In genomic region chr1:246355421-246356230, GRCh38 we compare ENCODE assay signal across 21 cellular contexts.
A peak's percentile ranks its signal among the peaks of the same experiment; 100 is the strongest.
DNase-seq lines count a peak whose midpoint lies in the region; ATAC-seq and TF ChIP-seq lines count a peak whose summit lies in the region.
"Had no signal": no experiment of that assay in that cellular context is flagged by ENCODE, and none has a peak within 500 bp of the region (broad histone marks: within the 10 kb centered on the region; RNA-seq: fewer than 3 reads in every experiment).

No MANE protein-coding gene starts in this region.

- H3K18ac ChIP-seq in H9 (ENCODE audit: insufficient read length, low read depth, low read length), result peak overlapping the region; percentile 34
- peak overlapping the region; percentile 95 for H3K18ac ChIP-seq in trophoblast cell (ENCODE audit: low read length)

- H2BK12ac ChIP-seq in H9 (ENCODE audit: insufficient read length, low read depth, low read length) (no peak overlapping the region), trophoblast cell (ENCODE audit: low read length) (peak overlapping the region; percentile 28)

- H3K27me3 Mint-ChIP-seq in H9 (ENCODE audit: low read depth), result no peaks in the 10 kb centered on the region
- H3K27me3 Mint-ChIP-seq: effector memory CD8-positive, alpha-beta T cell; memory B cell; stimulated activated naive CD8-positive, alpha-beta T cell treated with anti-CD3 and anti-CD28 coated beads, Interleukin-15, Interleukin-2, amounts not matched to agents 100 ng/mL and 50 ng/mL, for 24 hours had no signal

- no CpG with 5 or more reads among the region's 8 CpGs for WGBS in H9 (ENCODE audit: extremely low coverage, insufficient read length, low lambda C conversion rate)
- WGBS in trophoblast cell (ENCODE audit: extremely low coverage, insufficient coverage, insufficient read length), result no CpG with 5 or more reads among the region's 8 CpGs

- no peak overlapping the region for H3K56ac ChIP-seq in H9 (ENCODE audit: insufficient read length, low read depth, low read length)

- H3K9me3 ChIP-seq in H9 (ENCODE audit: control insufficient read depth, low read depth, low read length) (no peaks in the 10 kb centered on the region), trophoblast cell (ENCODE audit: insufficient read depth, low read depth, low read length) (no peaks in the 10 kb centered on the region)
- H3K9me3 ChIP-seq: vagina had no signal

- no peak overlapping the region for H2BK15ac ChIP-seq in H9 (ENCODE audit: low read depth, low read length)

- no peak overlapping the region for H2AK5ac ChIP-seq in H9 (ENCODE audit: insufficient read length, low read length)
- peak overlapping the region; percentile 98 for H2AK5ac ChIP-seq in trophoblast cell (ENCODE audit: low read length)

- H4K5ac ChIP-seq in H9 (ENCODE audit: insufficient read length, low read depth, low read length), result no peak overlapping the region

- peaks cover 27 to 34% of the 10 kb centered on the region in 2 experiments for H3K4me1 Mint-ChIP-seq in H9
- H3K4me1 Mint-ChIP-seq: CD14-positive monocyte had no signal

- H3K9me3 Mint-ChIP-seq in H9, result peaks cover under 1 to 4% of the 10 kb centered on the region in 2 experiments; a peak in 4 of 5 replicates

- H4K91ac ChIP-seq in H9 (ENCODE audit: insufficient read length, low read depth, low read length) (no peak overlapping the region), trophoblast cell (ENCODE audit: low read depth, low read length) (peak overlapping the region; percentile 98)

- H3K79me2 ChIP-seq in H9 (ENCODE audit: insufficient read depth, low read length), result no peaks in the 10 kb centered on the region
- H3K79me2 ChIP-seq in trophoblast cell (ENCODE audit: control insufficient read depth, insufficient read depth, low read length, poor library complexity), result peaks cover 9% of the 10 kb centered on the region

- DNase-seq in H9 (peak; percentile 59), NCI-H82 (lab: John Stamatoyannopoulos, UW) (peak; percentile 72), glomerular visceral epithelial cell (ENCODE audit: extremely low spot score) (peak; percentile 43), trophoblast cell (no peak), ACHN (no peak), ureter (ENCODE audit: low spot score) (no peak)
- DNase-seq: activated CD4-positive, alpha-beta T cell treated with anti-CD3 and anti-CD28 coated beads for 1 hour; activated naive CD4-positive, alpha-beta T cell treated with anti-CD3 and anti-CD28 coated beads, Interleukin-2, amount 50 U/mL, for 16 hours; effector memory CD8-positive, alpha-beta T cell; HCEC 1CT; Karpas-422; NCI-H1694; NCI-H774; small intestine had no signal

- H3K14ac ChIP-seq in H9 (ENCODE audit: insufficient read depth, low read length) (0 out of 2 replicates have a peak overlapping the region, but pooled peaks have one; percentile 67), trophoblast cell (ENCODE audit: low read length) (peak overlapping the region; percentile 96)

- H3K4me2 ChIP-seq in H9 (ENCODE audit: insufficient read depth, insufficient read length, low read length), result no peak overlapping the region
- no peak overlapping the region for H3K4me2 ChIP-seq in trophoblast cell (ENCODE audit: low read length)

- no peak overlapping the region for H2BK20ac ChIP-seq in H9 (ENCODE audit: low read depth, low read length, poor library complexity, severe bottlenecking)

- H2BK120ac ChIP-seq in H9 (ENCODE audit: low read depth, low read length, poor library complexity, severe bottlenecking) (no peak overlapping the region), trophoblast cell (ENCODE audit: insufficient read depth, low read length, poor library complexity) (peak overlapping the region; percentile 96)

- peaks cover under 1 to 6% (median 2%) of the 10 kb centered on the region in 3 experiments; a peak in 3 of 7 replicates for H3K36me3 Mint-ChIP-seq in H9 (ENCODE audit: insufficient read depth in 1 of 3, low read depth in 3 of 3)
- H3K36me3 Mint-ChIP-seq: CD14-positive monocyte had no signal

- H2BK5ac ChIP-seq in H9 (ENCODE audit: insufficient read length, low read length) (no peak overlapping the region), trophoblast cell (ENCODE audit: low read depth, low read length, poor library complexity) (peak overlapping the region; percentile 100)

- H3K27ac Mint-ChIP-seq in H9, result peak overlapping the region; percentile 61 to 81 (median 74); a peak in 6 of 7 replicates
- H3K27ac Mint-ChIP-seq: CD14-positive monocyte; effector memory CD8-positive, alpha-beta T cell; memory B cell; stimulated activated naive CD8-positive, alpha-beta T cell treated with anti-CD3 and anti-CD28 coated beads, Interleukin-15, Interleukin-2, amounts not matched to agents 100 ng/mL and 50 ng/mL, for 24 hours; T-helper 1 cell treated with Interleukin-12 subunit alpha and Interleukin-12 subunit beta and Interleukin-4 antibody, amounts not matched to agents 30 μg/mL and 1 μg/mL, for 36 hours had no signal

- H3K4ac ChIP-seq in H9 (ENCODE audit: low read depth, low read length) (no peak overlapping the region), trophoblast cell (ENCODE audit: low read depth, low read length) (peak overlapping the region; percentile 93)

- H3K27me3 ChIP-seq in H9 (ENCODE audit: insufficient read depth, low read length) (no peaks in the 10 kb centered on the region), trophoblast cell (ENCODE audit: insufficient read depth, low read length) (no peaks in the 10 kb centered on the region)
- H3K27me3 ChIP-seq: foreskin keratinocyte, vagina had no signal

- peak; percentile 51; the same call in 2 of the 3 replicates for TF ChIP-seq CTCF in H9 (conservative IDR thresholded peaks at IDR 0.05)

- H3K4me1 ChIP-seq in H9 (ENCODE audit: insufficient read depth, low read length) (peaks cover 5% of the 10 kb centered on the region; the same call in 1 of the 2 replicates), trophoblast cell (ENCODE audit: control insufficient read depth in 1 of 2, insufficient read depth in 2 of 2, low read length in 2 of 2) (peaks cover 15% of the 10 kb centered on the region in 2 experiments)
- H3K4me1 ChIP-seq: foreskin keratinocyte, vagina had no signal

- H3K23ac ChIP-seq in H9 (ENCODE audit: insufficient read length, low read depth, low read length), result no peak overlapping the region
- no peak overlapping the region for H3K23ac ChIP-seq in trophoblast cell (ENCODE audit: low read length)

- no peak for ATAC-seq in GM19328 (IDR thresholded peaks at IDR 0.05; ENCODE audit: unreplicated experiment)
- ATAC-seq: effector memory CD8-positive, alpha-beta T cell; foreskin keratinocyte had no signal

- in situ Hi-C loops in ACHN (cut with HindIII; ENCODE audit: low pct_ligation_motif_present, low pct_unique_long_range_greater_than_20kb, low sequenced_read_pairs), result no loop called here

- H3K9ac ChIP-seq in H9 (ENCODE audit: extremely low read depth, insufficient read length, low read length) (no peak overlapping the region), trophoblast cell (ENCODE audit: low read length) (no peak overlapping the region)

- no peaks in the 10 kb centered on the region for H3K79me1 ChIP-seq in H9 (ENCODE audit: insufficient read depth, low read depth, low read length, poor library complexity, severe bottlenecking)
- H3K79me1 ChIP-seq in trophoblast cell (ENCODE audit: low read length), result peaks cover 18% of the 10 kb centered on the region

- H3K36me3 ChIP-seq in trophoblast cell (ENCODE audit: control insufficient read depth in 1 of 2, insufficient read depth in 2 of 2, low read length in 2 of 2), result peaks cover 0 to 1% of the 10 kb centered on the region in 2 experiments
- H3K36me3 ChIP-seq: vagina had no signal

- H2AFZ ChIP-seq in H9 (ENCODE audit: low read length), result no peak overlapping the region
- peak overlapping the region; percentile 66 for H2AFZ ChIP-seq in trophoblast cell (ENCODE audit: insufficient read depth, low read length, poor library complexity)

- no peak overlapping the region for H3K4me3 ChIP-seq in trophoblast cell (ENCODE audit: low read depth, low read length)
- H3K4me3 ChIP-seq: vagina had no signal

- H4K12ac ChIP-seq in trophoblast cell (ENCODE audit: low read depth, low read length), result peak overlapping the region; percentile 57

- no peaks in the 10 kb centered on the region for H4K20me1 ChIP-seq in H9 (ENCODE audit: control insufficient read depth, insufficient read depth, insufficient read length)

- H3K23me2 ChIP-seq in H9 (ENCODE audit: insufficient read length, low read depth, low read length, poor library complexity, severe bottlenecking), result no peaks in the 10 kb centered on the region

- no peak overlapping the region for H3T11ph ChIP-seq in H9 (ENCODE audit: low read length)

- H3K27ac ChIP-seq in H9 (ENCODE audit: insufficient read length, low read depth, low read length), result no peak overlapping the region
- peak overlapping the region; percentile 100 for H3K27ac ChIP-seq in trophoblast cell (ENCODE audit: low read depth, low read length)
- H3K27ac ChIP-seq: foreskin keratinocyte, vagina had no signal

- H4K8ac ChIP-seq in H9 (replicated peaks; ENCODE audit: insufficient read length, low read depth, low read length) (no peak overlapping the region), trophoblast cell (ENCODE audit: low read depth, low read length) (peak overlapping the region; percentile 92)

- H3K4me3 Mint-ChIP-seq in H9, result no peak overlapping the region
- H3K4me3 Mint-ChIP-seq: CD14-positive monocyte; effector memory CD8-positive, alpha-beta T cell; memory B cell; stimulated activated naive CD8-positive, alpha-beta T cell treated with anti-CD3 and anti-CD28 coated beads, Interleukin-15, Interleukin-2, amounts not matched to agents 100 ng/mL and 50 ng/mL, for 24 hours; T-helper 1 cell treated with Interleukin-12 subunit alpha and Interleukin-12 subunit beta and Interleukin-4 antibody, amounts not matched to agents 30 μg/mL and 1 μg/mL, for 36 hours had no signal

Comparison
In these comparisons a context has a peak if more than half of its experiments do, and no peak if none do; other contexts are left out.
1. DNase-seq: peak in H9 (single experiment), NCI-H82 (single experiment) and glomerular visceral epithelial cell (single experiment); none in trophoblast cell (0 of 2), ACHN (single experiment) and ureter (single experiment).